21 cellular contexts compared by ENCODE assay signal in genomic region chr15:69466733-69467132, GRCh38. TPM values are rescaled to one million over a fixed set of nuclear protein-coding genes. Genes with fewer than 3 reads are reported as not detected.
"Had no signal": no experiment of that assay in that cellular context is flagged by ENCODE, and none has a peak within 500 bp of the region (broad histone marks: within the 10 kb centered on the region; RNA-seq: fewer than 3 reads in every experiment).

No MANE protein-coding gene starts in this region.

- DNase-seq: activated CD4-positive, alpha-beta T cell treated with anti-CD3 and anti-CD28 coated beads for 1 hour; activated CD4-positive, alpha-beta T cell treated with anti-CD3 and anti-CD28 coated beads, Interleukin-2, amount 50 U/mL, for 1 hour; activated naive CD4-positive, alpha-beta T cell treated with anti-CD3 and anti-CD28 coated beads, Interleukin-2, amount 50 U/mL, for 16 hours; activated T-cell treated with anti-CD3 and anti-CD28 coated beads, Interleukin-2, amount 50 U/mL, for 4 hours; left ventricle myocardium superior; stimulated activated CD4-positive, alpha-beta T cell treated with anti-CD3 and anti-CD28 coated beads, Interleukin-12 subunit alpha, Interleukin-12 subunit beta, amount 100 ng/mL, for 4 hours; stimulated activated CD4-positive, alpha-beta T cell treated with anti-CD3 and anti-CD28 coated beads, Interleukin-4, amount 100 ng/mL, for 1 hour; stimulated activated naive CD8-positive, alpha-beta T cell treated with anti-CD3 and anti-CD28 coated beads, Interleukin-15, Interleukin-2, amounts not matched to agents 100 U/mL and 50 U/mL, for 24 hours had no signal

- ATAC-seq: activated CD8-positive, alpha-beta T cell treated with anti-CD3 and anti-CD28 coated beads for 36 hours; activated T-cell treated with anti-CD3 and anti-CD28 coated beads, Interleukin-2, amount 50 U/mL, for 4 hours; activated T-helper 17 cell treated with anti-CD3 and anti-CD28 coated beads, Interleukin-2, amount 50 U/mL, for 72 hours; left ventricle myocardium superior; naive thymus-derived CD4-positive, alpha-beta T cell had no signal

- H3K9me3 Mint-ChIP-seq: activated CD8-positive, alpha-beta T cell treated with anti-CD3 and anti-CD28 coated beads for 36 hours; activated T-cell treated with anti-CD3 and anti-CD28 coated beads, Interleukin-2, amount 50 U/mL, for 4 hours; activated T-helper 17 cell treated with anti-CD3 and anti-CD28 coated beads, Interleukin-2, amount 50 U/mL, for 72 hours; endodermal cell; naive thymus-derived CD4-positive, alpha-beta T cell; neural crest cell; T-helper 1 cell treated with Interleukin-12 subunit alpha and Interleukin-12 subunit beta and Interleukin-4 antibody, amounts not matched to agents 30 μg/mL and 1 μg/mL, for 36 hours; type B pancreatic cell; WTC11 had no signal

- H3K27me3 Mint-ChIP-seq: activated T-helper 17 cell treated with anti-CD3 and anti-CD28 coated beads, Interleukin-2, amount 50 U/mL, for 72 hours; type B pancreatic cell had no signal

- H3K36me3 Mint-ChIP-seq: type B pancreatic cell, WTC11 had no signal

- H3K27ac ChIP-seq: pancreas, thoracic aorta, uterus had no signal

- H3K4me3 Mint-ChIP-seq: activated CD8-positive, alpha-beta T cell treated with anti-CD3 and anti-CD28 coated beads for 36 hours; activated T-cell treated with anti-CD3 and anti-CD28 coated beads, Interleukin-2, amount 50 U/mL, for 4 hours; activated T-helper 17 cell treated with anti-CD3 and anti-CD28 coated beads, Interleukin-2, amount 50 U/mL, for 72 hours; endodermal cell; naive thymus-derived CD4-positive, alpha-beta T cell; neural crest cell; T-helper 1 cell treated with Interleukin-12 subunit alpha and Interleukin-12 subunit beta and Interleukin-4 antibody, amounts not matched to agents 30 μg/mL and 1 μg/mL, for 36 hours; type B pancreatic cell; WTC11 had no signal

- H3K4me1 ChIP-seq: uterus had no signal

- H3K9me3 ChIP-seq: pancreas, prostate gland, thoracic aorta, uterus had no signal

- H3K27me3 ChIP-seq: pancreas, uterus had no signal

- H3K4me3 ChIP-seq: pancreas, prostate gland, skin epidermis, thoracic aorta, uterus had no signal

- H3K27ac Mint-ChIP-seq: activated CD8-positive, alpha-beta T cell treated with anti-CD3 and anti-CD28 coated beads for 36 hours; activated T-helper 17 cell treated with anti-CD3 and anti-CD28 coated beads, Interleukin-2, amount 50 U/mL, for 72 hours; T-helper 1 cell treated with Interleukin-12 subunit alpha and Interleukin-12 subunit beta and Interleukin-4 antibody, amounts not matched to agents 30 μg/mL and 1 μg/mL, for 36 hours; WTC11 had no signal

- H3K36me3 ChIP-seq: pancreas, prostate gland, thoracic aorta, uterus had no signal

RNA-seq across cellular contexts. Expression of gene KIF23, which starts 52.6 kb away (rescaled TPM):
- polyA plus RNA-seq: naive thymus-derived CD4-positive, alpha-beta T cell had no signal
